Comparison of ENCODE assay signal across 8 cellular contexts in the genomic region with DNA sequence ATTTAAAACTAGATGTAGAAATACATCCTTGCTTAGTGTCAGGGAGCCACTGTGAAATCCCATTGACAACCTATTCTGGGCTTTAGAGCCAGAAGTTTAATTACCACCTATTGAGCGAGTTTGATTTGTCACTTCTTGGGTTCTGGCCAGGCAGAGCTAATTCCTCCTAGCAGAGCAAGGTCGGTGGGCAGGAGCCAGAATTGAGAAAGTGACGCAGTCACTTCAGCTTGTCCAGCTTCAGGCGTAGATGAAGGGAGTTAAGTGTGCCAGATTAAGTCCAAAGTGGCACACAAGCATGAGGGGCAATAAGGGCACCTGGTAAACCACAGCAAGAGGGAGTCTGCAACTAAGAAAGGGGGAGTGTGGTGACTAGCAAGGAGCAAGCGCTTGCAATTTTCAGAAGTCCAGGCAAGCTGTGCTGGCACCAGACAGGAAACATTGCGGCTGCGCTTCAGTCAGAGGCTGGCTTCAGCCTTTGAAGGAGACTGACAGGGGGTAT.
DNase-seq lines count a peak whose midpoint lies in the region; ATAC-seq and TF ChIP-seq lines count a peak whose summit lies in the region.

No MANE protein-coding gene starts in this region.

- DNase-seq in AG10803 (ENCODE audit: low read depth) (peak; percentile 73), LNCaP clone FGC (ENCODE audit: low read depth) (peak; percentile 73), brain pericyte (ENCODE audit: low read depth, low spot score) (peak; percentile 22), medulla oblongata (ENCODE audit: extremely low spot score) (peak; percentile 89), SIG-M5 treated with dmso at 0.1 percent for 504 hours (lab: John Stamatoyannopoulos, UW; ENCODE audit: unreplicated experiment) (no peak), SIG-M5 (lab: John Stamatoyannopoulos, UW) (no peak)

- 0 out of 2 replicates have a peak overlapping the region, but pooled peaks have one; percentile 6 for H3K4me3 ChIP-seq in AG10803 (ENCODE audit: low read length)
- no peak overlapping the region for H3K4me3 ChIP-seq in LNCaP clone FGC (ENCODE audit: low read depth, low read length)

- ATAC-seq in HG02870 (IDR thresholded peaks at IDR 0.05; ENCODE audit: unreplicated experiment), result no peak
- ATAC-seq in HG03457 (IDR thresholded peaks at IDR 0.05; ENCODE audit: unreplicated experiment), result no peak

- no peak for TF ChIP-seq CTCF in AG10803 (conservative IDR thresholded peaks at IDR 0.05; ENCODE audit: low read length)
- TF ChIP-seq CTCF in LNCaP clone FGC (IDR thresholded peaks at IDR 0.05; ENCODE audit: control insufficient read depth, extremely low read depth, insufficient read depth), result no peak

Comparison
In these comparisons a context has a peak if more than half of its experiments do, and no peak if none do; other contexts are left out.
1. DNase-seq: peak in AG10803 (single experiment), LNCaP clone FGC (single experiment), brain pericyte (single experiment) and medulla oblongata (single experiment); none in SIG-M5 treated with dmso at 0.1 percent for 504 hours (single experiment) and SIG-M5 (single experiment).